Comparison of ENCODE assay signal across 19 cellular contexts in genomic region chr9:125570246-125570645, GRCh38.
A peak's percentile ranks its signal among the peaks of the same experiment; 100 is the strongest.
DNase-seq lines count a peak whose midpoint lies in the region; ATAC-seq, FAIRE-seq and TF ChIP-seq lines count a peak whose summit lies in the region.
"Had no signal": no experiment of that assay in that cellular context is flagged by ENCODE, and none has a peak within 500 bp of the region (broad histone marks: within the 10 kb centered on the region; RNA-seq: fewer than 3 reads in every experiment).

No MANE protein-coding gene starts in this region.

- H3K9me3 Mint-ChIP-seq in endodermal cell = peaks cover 54% of the 10 kb centered on the region
- H3K9me3 Mint-ChIP-seq in stimulated activated effector memory CD8-positive, alpha-beta T cell treated with anti-CD3 and anti-CD28 coated beads, Interleukin-12 subunit alpha, Interleukin-12 subunit beta, amount 100 ng/mL, for 72 hours = peaks cover 3% of the 10 kb centered on the region

- H3K36me3 Mint-ChIP-seq in endodermal cell (ENCODE audit: low read depth) = peaks cover 52% of the 10 kb centered on the region
- no peaks in the 10 kb centered on the region for H3K36me3 Mint-ChIP-seq in stimulated activated effector memory CD8-positive, alpha-beta T cell treated with anti-CD3 and anti-CD28 coated beads, Interleukin-12 subunit alpha, Interleukin-12 subunit beta, amount 100 ng/mL, for 72 hours

- ATAC-seq in stimulated activated effector memory CD8-positive, alpha-beta T cell treated with anti-CD3 and anti-CD28 coated beads, Interleukin-12 subunit alpha, Interleukin-12 subunit beta, amount 100 ng/mL, for 72 hours = no peak
- ATAC-seq: A549; CD8-positive, alpha-beta T cell had no signal

- peak overlapping the region; percentile 50 for H3K4me3 ChIP-seq in endodermal cell (ENCODE audit: low read length)
- no peak overlapping the region for H3K4me3 ChIP-seq in rectal smooth muscle tissue (ENCODE audit: low read length)
- H3K4me3 ChIP-seq: A549; BLaER1 treated with 17β-estradiol and CSF1 and Interleukin-3, amounts not matched to agents 10 nM and 100 nM had no signal

- H3K4me3 Mint-ChIP-seq in endodermal cell = no peak overlapping the region
- H3K4me3 Mint-ChIP-seq in stimulated activated effector memory CD8-positive, alpha-beta T cell treated with anti-CD3 and anti-CD28 coated beads, Interleukin-12 subunit alpha, Interleukin-12 subunit beta, amount 100 ng/mL, for 72 hours = no peak overlapping the region
- H3K4me3 Mint-ChIP-seq: B cell; CD4-positive, alpha-beta T cell; CD8-positive, alpha-beta T cell had no signal

- no peak overlapping the region for H3K27ac ChIP-seq in endodermal cell (ENCODE audit: low read depth, low read length)
- no peak overlapping the region for H3K27ac ChIP-seq in rectal smooth muscle tissue (ENCODE audit: low read depth, low read length)
- H3K27ac ChIP-seq: 22Rv1; A549; BLaER1 treated with 17β-estradiol and CSF1 and Interleukin-3, amounts not matched to agents 10 nM and 100 nM; C4-2B had no signal

- H3K4me1 Mint-ChIP-seq in endodermal cell = no peaks in the 10 kb centered on the region
- H3K4me1 Mint-ChIP-seq in stimulated activated effector memory CD8-positive, alpha-beta T cell treated with anti-CD3 and anti-CD28 coated beads, Interleukin-12 subunit alpha, Interleukin-12 subunit beta, amount 100 ng/mL, for 72 hours = peaks cover 10% of the 10 kb centered on the region
- H3K4me1 Mint-ChIP-seq: B cell had no signal

- peaks cover 17% of the 10 kb centered on the region for H3K36me3 ChIP-seq in endodermal cell (ENCODE audit: control insufficient read depth, insufficient read depth, low read length)
- no peaks in the 10 kb centered on the region for H3K36me3 ChIP-seq in rectal smooth muscle tissue (ENCODE audit: control insufficient read depth, insufficient read depth, low read length)

- H3K4me1 ChIP-seq in endodermal cell (ENCODE audit: control insufficient read depth, insufficient read depth, low read length) = no peaks in the 10 kb centered on the region
- peaks cover 3% of the 10 kb centered on the region for H3K4me1 ChIP-seq in rectal smooth muscle tissue (ENCODE audit: control insufficient read depth, insufficient read depth, low read length)
- H3K4me1 ChIP-seq: A549; BLaER1 treated with 17β-estradiol and CSF1 and Interleukin-3, amounts not matched to agents 10 nM and 100 nM had no signal

- DNase-seq in H54 (ENCODE audit: insufficient read length, low spot score) (no peak), endodermal cell (no peak), erythroblast (lab: John Stamatoyannopoulos, UW) (no peak)
- no peak for DNase-seq in stimulated activated effector memory CD8-positive, alpha-beta T cell treated with anti-CD3 and anti-CD28 coated beads, Interleukin-12 subunit alpha, Interleukin-12 subunit beta, amount 100 ng/mL, for 72 hours (ENCODE audit: low spot score in 2 of 2)
- DNase-seq: AML-193; Caco-2; Calu3; CD4-positive, alpha-beta T cell; CD8-positive, alpha-beta T cell; DMS79 treated with DMSO at 0.1 percent for 48 hours; GF-D8 had no signal

- H3K9ac ChIP-seq in endodermal cell (ENCODE audit: extremely low read depth, low read length, poor library complexity, severe bottlenecking) = no peak overlapping the region
- peak overlapping the region; percentile 30 for H3K9ac ChIP-seq in rectal smooth muscle tissue (ENCODE audit: low read length)
- H3K9ac ChIP-seq: BLaER1 treated with 17β-estradiol and CSF1 and Interleukin-3, amounts not matched to agents 10 nM and 100 nM had no signal

- TF ChIP-seq POLR2A in H54 (IDR thresholded peaks at IDR 0.05; ENCODE audit: low read depth, low read length) = no peak
- TF ChIP-seq POLR2A in erythroblast (IDR thresholded peaks at IDR 0.05; ENCODE audit: low read length) = no peak

- H3K27me3 ChIP-seq in endodermal cell (ENCODE audit: control insufficient read depth, insufficient read depth, low read length, poor library complexity, severe bottlenecking) (no peaks in the 10 kb centered on the region), rectal smooth muscle tissue (ENCODE audit: control insufficient read depth, insufficient read depth, low read length) (no peaks in the 10 kb centered on the region)
- H3K27me3 ChIP-seq: BLaER1 treated with 17β-estradiol and CSF1 and Interleukin-3, amounts not matched to agents 10 nM and 100 nM had no signal

- H3K27ac Mint-ChIP-seq in endodermal cell = no peak overlapping the region
- H3K27ac Mint-ChIP-seq in stimulated activated effector memory CD8-positive, alpha-beta T cell treated with anti-CD3 and anti-CD28 coated beads, Interleukin-12 subunit alpha, Interleukin-12 subunit beta, amount 100 ng/mL, for 72 hours = no peak overlapping the region
- H3K27ac Mint-ChIP-seq: B cell; CD4-positive, alpha-beta T cell; CD8-positive, alpha-beta T cell had no signal

- 95 to 98% methylated on average over 2 of the region's 2 CpGs for WGBS in endodermal cell (ENCODE audit: insufficient coverage in 1 of 2, insufficient read length in 1 of 2), 2 experiments

- TF ChIP-seq CTCF in endodermal cell (conservative IDR thresholded peaks at IDR 0.05) = no peak

- peak; percentile 27 for FAIRE-seq in H54 (lab: Jason Lieb, UNC)
- FAIRE-seq: A549, D721Med, GM12891 had no signal

- peaks cover 63% of the 10 kb centered on the region for H3K9me3 ChIP-seq in endodermal cell (ENCODE audit: control insufficient read depth, low read length)
- H3K9me3 ChIP-seq: A549, Caco-2 had no signal

- H3K27me3 Mint-ChIP-seq in endodermal cell (ENCODE audit: insufficient read depth) = no peaks in the 10 kb centered on the region
- H3K27me3 Mint-ChIP-seq: B cell; CD4-positive, alpha-beta T cell had no signal
